ENCODE assay signal across 21 cellular contexts in genomic region chr3:184581331-184582210, GRCh38. TPM values are rescaled to one million over a fixed set of nuclear protein-coding genes. Genes with fewer than 3 reads are reported as not detected.
DNase-seq lines count a peak whose midpoint lies in the region; ATAC-seq and TF ChIP-seq lines count a peak whose summit lies in the region.
"Had no signal": no experiment of that assay in that cellular context is flagged by ENCODE, and none has a peak within 500 bp of the region (broad histone marks: within the 10 kb centered on the region; RNA-seq: fewer than 3 reads in every experiment).

No MANE protein-coding gene starts in this region.

- no peak overlapping the region for H2AFZ ChIP-seq in H9 (ENCODE audit: low read length)

- peaks cover 14% of the 10 kb centered on the region for H3K23me2 ChIP-seq in H9 (ENCODE audit: insufficient read length, low read depth, low read length, poor library complexity, severe bottlenecking)

- no peak overlapping the region for H2BK20ac ChIP-seq in H9 (ENCODE audit: low read depth, low read length, poor library complexity, severe bottlenecking)

- no peak overlapping the region for H3K9ac ChIP-seq in H9 (ENCODE audit: extremely low read depth, insufficient read length, low read length)

- intact Hi-C loops in right cardiac atrium (cut with DNase I) (loop anchor here in 1 of 4 donors (10.0 kb wide), 1 partner anchor 133 kb away; the partner anchor contains the start of gene MAGEF1), heart left ventricle (cut with DNase I) (loop anchor here in 4 of 10 donors (5.0 kb wide), 2 partner anchors 131 to 146 kb away; partner anchors contain the start of gene MAGEF1 (in 3 of the 4))

- WGBS in right cardiac atrium = 70% methylated on average over 18 of the region's 18 CpGs
- WGBS in heart left ventricle, 4 donors = 81 to 91% (median 85%) methylated on average over 15 to 18 of the region's 18 CpGs
- WGBS in H9 (ENCODE audit: extremely low coverage, insufficient read length, low lambda C conversion rate) = no CpG with 5 or more reads among the region's 18 CpGs

- H2BK15ac ChIP-seq in H9 (ENCODE audit: low read depth, low read length) = no peak overlapping the region

- H3K79me1 ChIP-seq in H9 (ENCODE audit: insufficient read depth, low read depth, low read length, poor library complexity, severe bottlenecking) = no peaks in the 10 kb centered on the region

- H3K27me3 ChIP-seq in right cardiac atrium (ENCODE audit: control insufficient read depth, insufficient read depth) = no peaks in the 10 kb centered on the region
- H3K27me3 ChIP-seq in heart left ventricle = peaks cover 0 to 20% (median 0%) of the 10 kb centered on the region in 9 donors
- H3K27me3 ChIP-seq in H9 (ENCODE audit: insufficient read depth, low read length) = peaks cover 14% of the 10 kb centered on the region; the same call in 1 of the 2 replicates
- H3K27me3 ChIP-seq: transverse colon had no signal

- no peak overlapping the region for H3K23ac ChIP-seq in H9 (ENCODE audit: insufficient read length, low read depth, low read length)

- H2AK5ac ChIP-seq in H9 (ENCODE audit: insufficient read length, low read length) = no peak overlapping the region

- H4K5ac ChIP-seq in H9 (ENCODE audit: insufficient read length, low read depth, low read length) = no peak overlapping the region

- H3K18ac ChIP-seq in H9 (ENCODE audit: insufficient read length, low read depth, low read length) = no peak overlapping the region

- no peak overlapping the region for H3K4ac ChIP-seq in H9 (ENCODE audit: low read depth, low read length)

- DNase-seq in right cardiac atrium (peak in 2 of 3 donors; percentile 48 to 67), heart left ventricle (no peak), glutamatergic neuron (no peak), H9 (no peak), ACHN (no peak), Ammon's horn (ENCODE audit: low spot score) (no peak)
- DNase-seq: activated CD8-positive, alpha-beta T cell treated with anti-CD3 and anti-CD28 coated beads, Interleukin-2, amount 10 ng/mL, durations not matched to agents 7 days and 5 days; activated T-cell treated with anti-CD3 and anti-CD28 coated beads, Interleukin-2, amount 50 U/mL, for 1 hour; NCI-H1105; NCI-H2029; NCI-H748 treated with DMSO at 0.1 percent for 48 hours; RPMI8226; stomach; transverse colon had no signal

- H3K36me3 Mint-ChIP-seq in glutamatergic neuron (ENCODE audit: unreplicated experiment) (peaks cover 11% of the 10 kb centered on the region), nephron (ENCODE audit: low read depth) (peaks cover 50% of the 10 kb centered on the region), H9 (ENCODE audit: insufficient read depth in 1 of 3, low read depth in 3 of 3) (peaks cover 0 to 5% (median 0%) of the 10 kb centered on the region in 3 experiments; a peak in 2 of 7 replicates)

- H3K27me3 Mint-ChIP-seq in glutamatergic neuron (ENCODE audit: unreplicated experiment) = peaks cover 31% of the 10 kb centered on the region
- H3K27me3 Mint-ChIP-seq in nephron (ENCODE audit: low read depth) = peaks cover 5% of the 10 kb centered on the region
- peaks cover 58% of the 10 kb centered on the region for H3K27me3 Mint-ChIP-seq in H9 (ENCODE audit: low read depth)

- H4K91ac ChIP-seq in H9 (ENCODE audit: insufficient read length, low read depth, low read length) = no peak overlapping the region

- no peak overlapping the region for H3T11ph ChIP-seq in H9 (ENCODE audit: low read length)

- peak overlapping the region; percentile 43 for H3K27ac Mint-ChIP-seq in glutamatergic neuron (ENCODE audit: unreplicated experiment)
- H3K27ac Mint-ChIP-seq in nephron = peak overlapping the region; percentile 96 to 98 (median 97)
- H3K27ac Mint-ChIP-seq in H9 = no peak overlapping the region
- H3K27ac Mint-ChIP-seq: activated CD8-positive, alpha-beta T cell treated with anti-CD3 and anti-CD28 coated beads, Interleukin-2, amount 10 ng/mL, durations not matched to agents 7 days and 5 days; dendritic cell treated with granulocyte-macrophage colony-stimulating factor and Interleukin-4, amounts not matched to agents 40 ng/mL and 50 ng/mL, for 4 days; T-helper 1 cell treated with Interleukin-12 subunit alpha and Interleukin-12 subunit beta and Interleukin-4 antibody, amounts not matched to agents 30 μg/mL and 1 μg/mL, for 36 hours had no signal

- H3K4me3 ChIP-seq in right cardiac atrium (ENCODE audit: low read length) = no peak overlapping the region
- no peak overlapping the region for H3K4me3 ChIP-seq in heart left ventricle
- H3K4me3 ChIP-seq: A549 had no signal

- no peak for TF ChIP-seq CTCF in heart left ventricle (IDR thresholded peaks at IDR 0.05)
- no peak for TF ChIP-seq CTCF in glutamatergic neuron (IDR thresholded peaks at IDR 0.05; ENCODE audit: partially characterized antibody, unreplicated experiment)
- TF ChIP-seq CTCF in nephron (IDR thresholded peaks at IDR 0.05; ENCODE audit: unreplicated experiment in 3 of 3) = no peak
- no peak for TF ChIP-seq CTCF in H9 (conservative IDR thresholded peaks at IDR 0.05)

- H4K8ac ChIP-seq in H9 (replicated peaks; ENCODE audit: insufficient read length, low read depth, low read length) = no peak overlapping the region

- H3K56ac ChIP-seq in H9 (ENCODE audit: insufficient read length, low read depth, low read length) = no peak overlapping the region

- H3K4me1 ChIP-seq in right cardiac atrium (ENCODE audit: control insufficient read depth, insufficient read depth, low read length) (no peaks in the 10 kb centered on the region), heart left ventricle (peaks cover 0 to 36% (median 10%) of the 10 kb centered on the region in 12 donors), H9 (ENCODE audit: insufficient read depth, low read length) (peaks cover 6% of the 10 kb centered on the region; the same call in 1 of the 2 replicates)
- H3K4me1 ChIP-seq: A549 had no signal

- H3K9me3 ChIP-seq in right cardiac atrium (ENCODE audit: control insufficient read depth, low read length) (no peaks in the 10 kb centered on the region), heart left ventricle (no peaks in the 10 kb centered on the region), H9 (ENCODE audit: control insufficient read depth, low read depth, low read length) (no peaks in the 10 kb centered on the region)
- H3K9me3 ChIP-seq: A549, stomach, transverse colon had no signal

- H2BK120ac ChIP-seq in H9 (ENCODE audit: low read depth, low read length, poor library complexity, severe bottlenecking) = no peak overlapping the region

- H3K9me3 Mint-ChIP-seq in glutamatergic neuron (ENCODE audit: unreplicated experiment) (peaks cover 17% of the 10 kb centered on the region), nephron (no peaks in the 10 kb centered on the region), H9 (no peaks in the 10 kb centered on the region; a peak in 1 of 5 replicates)
- H3K9me3 Mint-ChIP-seq: dendritic cell treated with granulocyte-macrophage colony-stimulating factor and Interleukin-4, amounts not matched to agents 40 ng/mL and 50 ng/mL, for 4 days; T-helper 1 cell treated with Interleukin-12 subunit alpha and Interleukin-12 subunit beta and Interleukin-4 antibody, amounts not matched to agents 30 μg/mL and 1 μg/mL, for 36 hours had no signal

- H3K4me1 Mint-ChIP-seq in glutamatergic neuron (ENCODE audit: low read depth, unreplicated experiment) (peaks cover 21% of the 10 kb centered on the region), nephron (peaks cover 63% of the 10 kb centered on the region), H9 (peaks cover 37 to 38% of the 10 kb centered on the region in 2 experiments)

- no peak overlapping the region for H2BK5ac ChIP-seq in H9 (ENCODE audit: insufficient read length, low read length)

- H3K27ac ChIP-seq in right cardiac atrium (ENCODE audit: low read length) (no peak overlapping the region), heart left ventricle (peak overlapping the region in 2 of 12 donors; percentile 82 to 86), H9 (ENCODE audit: insufficient read length, low read depth, low read length) (no peak overlapping the region)
- H3K27ac ChIP-seq: A549 had no signal

- no peaks in the 10 kb centered on the region for H3K79me2 ChIP-seq in H9 (ENCODE audit: insufficient read depth, low read length)

- no peak overlapping the region for H3K4me2 ChIP-seq in H9 (ENCODE audit: insufficient read depth, insufficient read length, low read length)
- H3K4me2 ChIP-seq: A549 had no signal

- H3K36me3 ChIP-seq in heart left ventricle = peaks cover 0 to 51% (median 14%) of the 10 kb centered on the region in 9 donors
- H3K36me3 ChIP-seq: transverse colon had no signal

- in situ Hi-C loops in ACHN (cut with HindIII; ENCODE audit: low pct_ligation_motif_present, low pct_unique_long_range_greater_than_20kb, low sequenced_read_pairs) = no loop called here

- H3K4me3 Mint-ChIP-seq in glutamatergic neuron (ENCODE audit: unreplicated experiment) (peak overlapping the region; percentile 87), nephron (peak overlapping the region in 2 of 3 experiments; percentile 80 to 84), H9 (no peak overlapping the region)
- H3K4me3 Mint-ChIP-seq: activated CD8-positive, alpha-beta T cell treated with anti-CD3 and anti-CD28 coated beads, Interleukin-2, amount 10 ng/mL, durations not matched to agents 7 days and 5 days; dendritic cell treated with granulocyte-macrophage colony-stimulating factor and Interleukin-4, amounts not matched to agents 40 ng/mL and 50 ng/mL, for 4 days; T-helper 1 cell treated with Interleukin-12 subunit alpha and Interleukin-12 subunit beta and Interleukin-4 antibody, amounts not matched to agents 30 μg/mL and 1 μg/mL, for 36 hours had no signal

- ATAC-seq in right cardiac atrium (no peak), heart left ventricle (no peak), GM19467 (IDR thresholded peaks at IDR 0.05; ENCODE audit: unreplicated experiment) (no peak)
- ATAC-seq: activated CD8-positive, alpha-beta T cell treated with anti-CD3 and anti-CD28 coated beads, Interleukin-2, amount 10 ng/mL, durations not matched to agents 7 days and 5 days; HCT116 had no signal

- no peaks in the 10 kb centered on the region for H4K20me1 ChIP-seq in H9 (ENCODE audit: control insufficient read depth, insufficient read depth, insufficient read length)

- no peak overlapping the region for H2BK12ac ChIP-seq in H9 (ENCODE audit: insufficient read length, low read depth, low read length)

- no peak for TF ChIP-seq POLR2A in heart left ventricle (IDR thresholded peaks at IDR 0.05)

- no peak overlapping the region for H3K14ac ChIP-seq in H9 (ENCODE audit: insufficient read depth, low read length)

RNA-seq across cellular contexts. Expression of gene EPHB3, which starts 20.0 kb away (rescaled TPM):
- total RNA-seq in right cardiac atrium (1 to 10 TPM; 1.3 to 3.4 (median 2.9) TPM), heart left ventricle (1 to 10 TPM in 8 of 9 donors, under 1 TPM in 1; 1.00 to 4.6 (median 2.4) TPM), glutamatergic neuron (ENCODE audit: unreplicated experiment) (5.0 TPM), H9 (2021) (0.59 and 1.0 TPM in 2 replicates)
- polyA plus RNA-seq in right cardiac atrium (0.52 TPM), heart left ventricle (1 to 10 TPM; 1.4 TPM)
- total RNA-seq: endothelial cell of umbilical vein had no signal

Comparison
In these comparisons a context has a peak if more than half of its experiments do, and no peak if none do; other contexts are left out.
1. DNase-seq: peak in right cardiac atrium (2 of 3); none in heart left ventricle (0 of 5), glutamatergic neuron (single experiment), H9 (single experiment), ACHN (single experiment) and Ammon's horn (single experiment).
2. H3K27ac Mint-ChIP-seq: peak in glutamatergic neuron (single experiment) and nephron (3 of 3); none in H9 (0 of 3).
3. H3K4me3 Mint-ChIP-seq: peak in glutamatergic neuron (single experiment) and nephron (2 of 3); none in H9 (0 of 2).